In genomic region chrX:155662297-155662696, GRCh38 we compare ENCODE assay signal across 11 cellular contexts. TPM values are rescaled to one million over a fixed set of nuclear protein-coding genes. Genes with fewer than 3 reads are reported as not detected.
A peak's percentile ranks its signal among the peaks of the same experiment; 100 is the strongest.
DNase-seq lines count a peak whose midpoint lies in the region; TF ChIP-seq lines count a peak whose summit lies in the region.
"Had no signal": no experiment of that assay in that cellular context is flagged by ENCODE, and none has a peak within 500 bp of the region (broad histone marks: within the 10 kb centered on the region; RNA-seq: fewer than 3 reads in every experiment).

No MANE protein-coding gene starts in this region.

- H3K4me1 ChIP-seq in prostate gland (replicated peaks), result no peaks in the 10 kb centered on the region
- H3K4me1 ChIP-seq: vagina had no signal

- WGBS in prostate gland, result 77% methylated on average over 2 of the region's 2 CpGs

- intact Hi-C loops in prostate gland (cut with DNase I), result no loop called here

- H3K9me3 ChIP-seq in prostate gland, result no peaks in the 10 kb centered on the region
- H3K9me3 ChIP-seq: vagina had no signal

- no peak overlapping the region for H3K27ac Mint-ChIP-seq in endothelial cell (ENCODE audit: unreplicated experiment)
- H3K27ac Mint-ChIP-seq: progenitor cell of endocrine pancreas had no signal

- H3K27ac ChIP-seq in prostate gland, result no peak overlapping the region
- H3K27ac ChIP-seq: vagina had no signal

- peaks cover 3% of the 10 kb centered on the region for H3K27me3 Mint-ChIP-seq in endothelial cell (ENCODE audit: unreplicated experiment)
- H3K27me3 Mint-ChIP-seq: progenitor cell of endocrine pancreas had no signal

- peak; percentile 2 for DNase-seq in GM12865 (ENCODE audit: low read depth)
- peak; percentile 2 for DNase-seq in NAMALWA (ENCODE audit: low spot score)
- no peak for DNase-seq in endothelial cell (ENCODE audit: low spot score)
- peak; percentile 3 for DNase-seq in prostate gland (ENCODE audit: low spot score)
- DNase-seq in CD1c-positive myeloid dendritic cell (ENCODE audit: extremely low spot score), result no peak
- no peak for DNase-seq in dedifferentiated amniotic fluid mesenchymal stem cell (ENCODE audit: extremely low spot score)
- DNase-seq in AG08395 (ENCODE audit: low spot score), result no peak
- DNase-seq: activated CD8-positive, alpha-beta memory T cell treated with anti-CD3 and anti-CD28 coated beads, Interleukin-2, amount 50 U/mL, for 48 hours had no signal

- TF ChIP-seq POLR2A in prostate gland (IDR thresholded peaks at IDR 0.05), result no peak

- H3K4me3 Mint-ChIP-seq in endothelial cell (ENCODE audit: unreplicated experiment), result no peak overlapping the region

- peaks cover 11% of the 10 kb centered on the region for H3K4me1 Mint-ChIP-seq in endothelial cell (ENCODE audit: unreplicated experiment)

- TF ChIP-seq CTCF in GM12865 (IDR thresholded peaks at IDR 0.05; ENCODE audit: insufficient read depth, low read depth, low read length, missing control alignments) (peak; percentile 11), endothelial cell (IDR thresholded peaks at IDR 0.05; ENCODE audit: unreplicated experiment) (peak; percentile 22), prostate gland (IDR thresholded peaks at IDR 0.05) (no peak)

- no peaks in the 10 kb centered on the region for H3K36me3 Mint-ChIP-seq in endothelial cell (ENCODE audit: low read depth, unreplicated experiment)

- H3K27me3 ChIP-seq in prostate gland (replicated peaks; ENCODE audit: insufficient read depth), result no peaks in the 10 kb centered on the region
- H3K27me3 ChIP-seq: vagina had no signal

- H3K4me3 ChIP-seq in GM12865 (ENCODE audit: low read depth, low read length), result no peak overlapping the region
- H3K4me3 ChIP-seq in prostate gland, result no peak overlapping the region
- H3K4me3 ChIP-seq: lung, vagina had no signal

- H3K36me3 ChIP-seq in prostate gland, result no peaks in the 10 kb centered on the region
- H3K36me3 ChIP-seq: vagina had no signal

- H3K9me3 Mint-ChIP-seq in endothelial cell (ENCODE audit: unreplicated experiment), result no peaks in the 10 kb centered on the region

RNA-seq across cellular contexts. Expression of gene TMLHE, which starts 49.5 kb away (rescaled TPM):
- total RNA-seq in endothelial cell (ENCODE audit: unreplicated experiment) (11.6 TPM), prostate gland (1 to 10 TPM; 5.1 to 9.3 TPM)

RNA-seq across cellular contexts. Expression of gene SPRY3, which starts 49.9 kb away (rescaled TPM):
- 3.5 TPM for total RNA-seq in endothelial cell (ENCODE audit: unreplicated experiment)
- under 1 TPM; 0.41 to 0.97 TPM for total RNA-seq in prostate gland

Comparison
In these comparisons a context has a peak if more than half of its experiments do, and no peak if none do; other contexts are left out.
1. DNase-seq: peak in GM12865 (single experiment), NAMALWA (single experiment) and prostate gland (single experiment); none in endothelial cell (single experiment), CD1c-positive myeloid dendritic cell (single experiment), dedifferentiated amniotic fluid mesenchymal stem cell (single experiment) and AG08395 (single experiment).
2. CTCF ChIP-seq: peak in GM12865 (single experiment) and endothelial cell (single experiment); none in prostate gland (0 of 4).